ENCODE assay signal across 8 cellular contexts in the genomic region with DNA sequence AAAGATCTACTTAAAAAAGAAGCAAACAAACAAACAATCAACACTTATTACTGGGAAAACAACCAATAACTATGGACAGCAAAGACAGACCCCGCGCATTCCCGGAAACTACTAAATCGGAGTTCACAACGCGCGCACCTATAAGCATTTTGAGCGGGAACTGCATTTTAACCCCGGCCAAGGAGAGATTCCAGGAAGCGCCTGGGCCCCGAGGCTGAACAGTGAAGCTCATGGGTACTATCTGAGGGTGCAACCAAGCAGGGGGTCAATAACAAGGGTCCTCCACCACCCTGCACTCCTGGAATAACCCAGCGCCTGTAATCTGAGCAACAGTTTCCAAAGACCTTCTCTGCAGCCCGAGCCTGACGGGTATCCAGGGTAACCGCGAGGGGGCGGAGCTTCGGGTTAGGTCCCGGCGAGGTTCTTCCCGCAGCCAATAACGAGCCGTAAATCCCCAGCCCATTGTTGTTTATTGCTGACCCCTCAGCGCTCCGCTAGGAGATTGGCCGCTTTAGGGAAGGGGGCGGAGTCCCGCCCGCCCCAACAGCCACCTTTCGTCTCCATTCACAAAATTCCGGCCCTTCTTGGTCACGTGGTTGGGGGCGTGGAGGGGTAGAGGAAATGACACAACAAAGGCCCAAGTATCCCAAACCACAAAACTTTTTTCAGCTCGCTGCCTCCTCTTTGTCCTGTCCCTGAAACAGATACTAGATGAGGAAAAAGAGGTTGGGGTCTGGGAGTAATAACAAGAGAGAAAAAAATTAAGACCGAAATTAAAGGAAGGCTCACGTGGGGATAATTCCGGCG. TPM values are rescaled to one million over a fixed set of nuclear protein-coding genes. Genes with fewer than 3 reads are reported as not detected.
DNase-seq lines count a peak whose midpoint lies in the region; ATAC-seq, FAIRE-seq and TF ChIP-seq lines count a peak whose summit lies in the region.

No MANE protein-coding gene starts in this region.

- H2AFZ ChIP-seq in smooth muscle cell (ENCODE audit: low read depth), result peak overlapping the region; percentile 93

- no peaks in the 10 kb centered on the region for H3K9me3 ChIP-seq in WERI-Rb-1 (ENCODE audit: severe bottlenecking)
- H3K9me3 ChIP-seq in smooth muscle cell (replicated peaks; ENCODE audit: low read depth), result no peaks in the 10 kb centered on the region

- peaks cover 12% of the 10 kb centered on the region for H3F3A ChIP-seq in smooth muscle cell (ENCODE audit: low read depth)

- peak overlapping the region; percentile 96 for H3K4me2 ChIP-seq in smooth muscle cell

- H3K27ac ChIP-seq in WERI-Rb-1 (peak overlapping the region; percentile 81), smooth muscle cell (ENCODE audit: low read depth) (peak overlapping the region; percentile 99)

- ATAC-seq in GM18508 (IDR thresholded peaks at IDR 0.05; ENCODE audit: insufficient read depth, unreplicated experiment) (peak; percentile 33), HG03039 (IDR thresholded peaks at IDR 0.05; ENCODE audit: unreplicated experiment) (peak; percentile 67)

- H3K4me3 ChIP-seq in WERI-Rb-1 (ENCODE audit: low read depth, low read length), result peak overlapping the region; percentile 91
- H3K4me3 ChIP-seq in smooth muscle cell, result peak overlapping the region; percentile 77

- H3K9ac ChIP-seq in smooth muscle cell (ENCODE audit: low read depth), result peak overlapping the region; percentile 97

- peak; percentile 97 for DNase-seq in NCI-H2171 treated with DMSO at 0.1 percent for 48 hours (lab: John Stamatoyannopoulos, UW)
- DNase-seq in WERI-Rb-1, result peak; percentile 95
- DNase-seq in cerebellum (ENCODE audit: low spot score), result peak; percentile 95
- DNase-seq in smooth muscle cell (lab: John Stamatoyannopoulos, UW; ENCODE audit: unreplicated experiment), result peak; percentile 83
- DNase-seq in GM19239 (ENCODE audit: insufficient read length, low spot score), result no peak

- peaks cover 16% of the 10 kb centered on the region for H3K79me2 ChIP-seq in smooth muscle cell (ENCODE audit: low read depth)

- H3K36me3 ChIP-seq in WERI-Rb-1, result no peaks in the 10 kb centered on the region
- no peaks in the 10 kb centered on the region for H3K36me3 ChIP-seq in smooth muscle cell (ENCODE audit: low read depth)

- peaks cover 33% of the 10 kb centered on the region for H3K4me1 ChIP-seq in smooth muscle cell (ENCODE audit: low read depth)

- FAIRE-seq in islet of Langerhans (lab: Jason Lieb, UNC) (peak; percentile 75), GM19239 (lab: Jason Lieb, UNC) (no peak)

- TF ChIP-seq CTCF in WERI-Rb-1 (IDR thresholded peaks at IDR 0.05; ENCODE audit: low read depth, low read length), result no peak
- no peak for TF ChIP-seq CTCF in smooth muscle cell (IDR thresholded peaks at IDR 0.05; ENCODE audit: borderline replicate concordance, insufficient read depth, poor library complexity, severe bottlenecking)

- H3K27me3 ChIP-seq in WERI-Rb-1 (ENCODE audit: insufficient read depth, low read depth, severe bottlenecking) (no peaks in the 10 kb centered on the region), smooth muscle cell (ENCODE audit: low read depth) (no peaks in the 10 kb centered on the region)

- under 1% methylated on average over 38 of the region's 38 CpGs for WGBS in smooth muscle cell (ENCODE audit: low lambda C conversion rate)

- no peaks in the 10 kb centered on the region for H4K20me1 ChIP-seq in smooth muscle cell (ENCODE audit: low read depth)

RNA-seq across cellular contexts. Expression of a gene that starts 1.7 kb away (rescaled TPM):
- total RNA-seq in cerebellum, result 44.5 TPM
- total RNA-seq in smooth muscle cell, result 27.8 and 37.5 TPM in 2 replicates
- polyA plus RNA-seq in smooth muscle cell, result 18.2 and 24.3 TPM in 2 replicates
